ENCODE assay signal across 4 cellular contexts in genomic region chr5:175938489-175938888, GRCh38. TPM values are rescaled to one million over a fixed set of nuclear protein-coding genes. Genes with fewer than 3 reads are reported as not detected.
A peak's percentile ranks its signal among the peaks of the same experiment; 100 is the strongest.
DNase-seq lines count a peak whose midpoint lies in the region; ATAC-seq and TF ChIP-seq lines count a peak whose summit lies in the region.
"Not testable (repeated sequence)": the region's sequence is repeated elsewhere in the genome, so short reads cannot be mapped to it uniquely, and the experiment has no call there.

No MANE protein-coding gene starts in this region.

- not testable (repeated sequence) for H3F3A ChIP-seq in PC-3 (ENCODE audit: low read length, unreplicated experiment)

- TF ChIP-seq RAD21 in HCT116 (IDR thresholded peaks at IDR 0.05; ENCODE audit: low read depth) = not testable (repeated sequence)

- H3K4me3 ChIP-seq in HCT116 (replicated peaks in 1 of 2; ENCODE audit: low read depth in 1 of 2, low read length in 2 of 2); PC-3 (ENCODE audit: low read length): not testable (repeated sequence)

- not testable (repeated sequence) for DNase-seq in HCT116 (ENCODE audit: low read depth, low spot score); PC-3

- H3K36me3 ChIP-seq in HCT116 (ENCODE audit: control insufficient read depth in 1 of 2, insufficient read depth in 2 of 2, low read length in 2 of 2); PC-3 (ENCODE audit: low read depth, low read length): not testable (repeated sequence)

- not testable (repeated sequence) for H3K27ac ChIP-seq in HCT116 (ENCODE audit: low read depth, low read length); PC-3 (ENCODE audit: low read length)

- H3K9me3 Mint-ChIP-seq in activated T-helper 17 cell treated with anti-CD3 and anti-CD28 coated beads, Interleukin-2, amount 50 U/mL, for 72 hours = not testable (repeated sequence)

- H3K27me3 ChIP-seq in HCT116 (ENCODE audit: insufficient read depth, low read length); PC-3 (ENCODE audit: low read length): not testable (repeated sequence)

- CTCF ChIA-PET in HCT116 (lab: Charles Lee); PC-3 (lab: Charles Lee): not testable (repeated sequence)

- POLR2A ChIA-PET in HCT116 (lab: Charles Lee); PC-3 (lab: Charles Lee; ENCODE audit: unreplicated experiment): not testable (repeated sequence)

- not testable (repeated sequence) for H3K4me3 Mint-ChIP-seq in activated T-helper 17 cell treated with anti-CD3 and anti-CD28 coated beads, Interleukin-2, amount 50 U/mL, for 72 hours

- H3K27me3 Mint-ChIP-seq in activated T-helper 17 cell treated with anti-CD3 and anti-CD28 coated beads, Interleukin-2, amount 50 U/mL, for 72 hours = not testable (repeated sequence)

- not testable (repeated sequence) for H3K4me2 ChIP-seq in HCT116 (ENCODE audit: low read length); PC-3 (ENCODE audit: low read length)

- not testable (repeated sequence) for H3K9me3 ChIP-seq in HCT116 (ENCODE audit: control insufficient read depth in 1 of 2, insufficient read depth in 1 of 2, low read depth in 1 of 2, low read length in 2 of 2); PC-3 (ENCODE audit: low read length)

- not testable (repeated sequence) for TF ChIP-seq POLR2A in HCT116 (IDR thresholded peaks at IDR 0.05; ENCODE audit: borderline replicate concordance, extremely low read depth, insufficient read depth, insufficient read length)

- H3K79me2 ChIP-seq in HCT116 (ENCODE audit: insufficient read depth, low read length); PC-3 (ENCODE audit: low read length): not testable (repeated sequence)

- not testable (repeated sequence) for H3K9me2 ChIP-seq in HCT116 (ENCODE audit: insufficient read depth); PC-3 (replicated peaks; ENCODE audit: low read length)

- intact Hi-C loops in HCT116 (cut with micrococcal nuclease); PC-3 (cut with micrococcal nuclease): not testable (repeated sequence)

- not testable (repeated sequence) for H3K4me1 ChIP-seq in HCT116 (ENCODE audit: control insufficient read depth in 1 of 2, insufficient read depth in 2 of 2, low read length in 2 of 2); PC-3 (ENCODE audit: insufficient read depth, low read length)

- not testable (repeated sequence) for TF ChIP-seq CTCF in HCT116 (IDR thresholded peaks at IDR 0.05 in 2 of 3, conservative IDR thresholded peaks at IDR 0.05 in 1 of 3; ENCODE audit: borderline replicate concordance in 1 of 3, insufficient read depth in 1 of 3, low read depth in 2 of 3, low read length in 2 of 3); PC-3 (conservative IDR thresholded peaks at IDR 0.05; ENCODE audit: low read depth, low read length)

- H3K9ac ChIP-seq in HCT116 (ENCODE audit: low read length); PC-3 (ENCODE audit: low read length): not testable (repeated sequence)

- not testable (repeated sequence) for BruUV-seq in HCT116 (replicated peaks; lab: Mats Ljungman, UMichigan)
- TSS peak; percentile 13 for BruUV-seq in PC-3 (replicated peaks; lab: Mats Ljungman, UMichigan)

- not testable (repeated sequence) for H3K4me1 Mint-ChIP-seq in activated T-helper 17 cell treated with anti-CD3 and anti-CD28 coated beads, Interleukin-2, amount 50 U/mL, for 72 hours

- H3K36me3 Mint-ChIP-seq in activated T-helper 17 cell treated with anti-CD3 and anti-CD28 coated beads, Interleukin-2, amount 50 U/mL, for 72 hours (ENCODE audit: low read depth) = peaks cover 44% of the 10 kb centered on the region

- ATAC-seq in HCT116 (peak; percentile 67), esophagus mucosa (peak; percentile 21)
- not testable (repeated sequence) for ATAC-seq in PC-3
- peak; percentile 42 for ATAC-seq in activated T-helper 17 cell treated with anti-CD3 and anti-CD28 coated beads, Interleukin-2, amount 50 U/mL, for 72 hours (replicated peaks)

- H2AFZ ChIP-seq in HCT116 (ENCODE audit: low read depth, low read length, poor library complexity, severe bottlenecking); PC-3 (ENCODE audit: low read length): not testable (repeated sequence)

- H3K27ac Mint-ChIP-seq in activated T-helper 17 cell treated with anti-CD3 and anti-CD28 coated beads, Interleukin-2, amount 50 U/mL, for 72 hours = not testable (repeated sequence)

- RAD21 ChIA-PET in HCT116 (lab: Charles Lee; ENCODE audit: low non-redundant PET in 1 of 2, low total read pairs in 2 of 2, uncharacterized antibody in 2 of 2, unreplicated experiment in 2 of 2) = not testable (repeated sequence)

- not testable (repeated sequence) for H4K20me1 ChIP-seq in HCT116 (ENCODE audit: insufficient read depth); PC-3 (ENCODE audit: low read length)

RNA-seq across cellular contexts. Expression of gene THOC3, which starts 29.6 kb away (rescaled TPM):
- total RNA-seq in HCT116 (2021; ENCODE audit: unreplicated experiment) (111 TPM), PC-3 (2014; rRNA removed) (218 and 241 TPM in 2 replicates), esophagus mucosa (155 TPM)
- 84.1 and 91.1 TPM in 2 replicates for polyA plus RNA-seq in HCT116 (2012)
- 100 to 1,000 TPM; 122 to 126 TPM for total RNA-seq in activated T-helper 17 cell treated with anti-CD3 and anti-CD28 coated beads, Interleukin-2, amount 50 U/mL, for 72 hours
